In the genomic region with DNA sequence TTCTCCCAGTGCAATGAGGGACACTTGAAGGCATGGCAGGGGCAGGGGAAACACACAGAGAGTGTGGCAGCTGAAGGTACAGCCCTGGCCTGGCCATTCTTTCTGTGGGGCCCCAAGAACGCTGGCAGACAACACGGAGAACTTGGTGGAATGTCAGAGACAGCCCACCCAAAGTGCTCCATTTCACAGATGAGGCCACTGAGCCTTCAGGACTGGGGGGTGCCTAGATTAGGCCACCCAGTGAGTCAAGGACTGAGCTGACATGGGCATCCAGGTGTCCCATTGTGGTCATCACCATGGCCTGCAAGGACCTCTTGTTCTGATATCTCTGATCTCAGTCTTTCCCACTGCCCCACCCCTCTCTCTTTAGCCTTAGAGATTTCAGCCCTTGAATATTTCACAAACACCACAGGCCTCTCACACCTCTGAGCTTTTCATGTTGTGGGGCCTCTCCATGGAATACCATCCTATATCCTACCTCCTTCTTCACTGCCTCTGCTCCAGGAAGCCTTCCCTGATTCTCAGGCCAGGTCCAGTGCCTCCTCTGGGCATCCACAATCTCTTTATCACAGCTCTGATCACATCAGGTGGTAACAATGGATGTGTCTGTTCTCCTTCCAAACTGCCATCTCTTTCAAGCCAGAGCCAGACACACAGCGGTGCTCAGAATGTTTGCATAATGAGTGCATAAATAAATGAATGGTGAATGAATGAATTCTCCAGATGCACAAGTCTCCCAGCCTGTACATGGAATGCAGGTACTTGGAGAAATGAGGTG, we compare ENCODE assay signal across 24 cellular contexts. TPM values are rescaled to one million over a fixed set of nuclear protein-coding genes. Genes with fewer than 3 reads are reported as not detected.
DNase-seq lines count a peak whose midpoint lies in the region; ATAC-seq, FAIRE-seq and TF ChIP-seq lines count a peak whose summit lies in the region.
"Had no signal": no experiment of that assay in that cellular context is flagged by ENCODE, and none has a peak within 500 bp of the region (broad histone marks: within the 10 kb centered on the region; RNA-seq: fewer than 3 reads in every experiment).

No MANE protein-coding gene starts in this region.

- no peaks in the 10 kb centered on the region for H3F3A ChIP-seq in SK-N-SH (replicated peaks; ENCODE audit: insufficient read depth)

- no peak overlapping the region for H2BK120ac ChIP-seq in mesendoderm (ENCODE audit: low read depth, low read length)

- no peak overlapping the region for H3K4me2 ChIP-seq in SK-N-SH
- no peak overlapping the region for H3K4me2 ChIP-seq in K562 (ENCODE audit: insufficient read depth, low read length)
- H3K4me2 ChIP-seq in mesendoderm (ENCODE audit: low read length), result no peak overlapping the region

- TF ChIP-seq EP300 in SK-N-SH (IDR thresholded peaks at IDR 0.05; ENCODE audit: borderline replicate concordance in 1 of 2, low read depth in 1 of 2, low read length in 1 of 2) (no peak), K562 (IDR thresholded peaks at IDR 0.05; ENCODE audit: low read length) (no peak), sigmoid colon (IDR thresholded peaks at IDR 0.05) (no peak)

- 10% methylated on average over 2 of the region's 3 CpGs for WGBS in SK-N-SH (ENCODE audit: low lambda C conversion rate)
- 6% methylated on average over 2 of the region's 3 CpGs for WGBS in K562 (ENCODE audit: insufficient coverage, low coverage, missing lambda C conversion rate)
- no CpG with 5 or more reads among the region's 3 CpGs for WGBS in mesendoderm (ENCODE audit: extremely low coverage, insufficient coverage, low lambda C conversion rate)
- WGBS in sigmoid colon, 2 donors, result 80 to 82% methylated on average over 3 of the region's 3 CpGs

- no peak overlapping the region for H3K56ac ChIP-seq in mesendoderm (ENCODE audit: low read length)

- no peak overlapping the region for H2BK15ac ChIP-seq in mesendoderm (replicated peaks; ENCODE audit: low read depth)

- H3K27ac ChIP-seq in SK-N-SH (ENCODE audit: low read depth in 2 of 2, low read length in 1 of 2) (no peak overlapping the region), K562 (ENCODE audit: extremely low read depth, low read depth, low read length) (no peak overlapping the region), mesendoderm (ENCODE audit: low read depth, low read length) (no peak overlapping the region), sigmoid colon (no peak overlapping the region)
- H3K27ac ChIP-seq: 22Rv1, GM23248, Peyer's patch had no signal

- H3K27me3 ChIP-seq in SK-N-SH (ENCODE audit: insufficient read depth) (peaks cover 19% of the 10 kb centered on the region; the same call in 1 of the 2 replicates), K562 (ENCODE audit: control insufficient read depth in 2 of 2, insufficient read depth in 2 of 2, low read length in 2 of 2) (peaks cover 0 to 10% of the 10 kb centered on the region in 2 experiments; a peak in 2 of 5 replicates), mesendoderm (ENCODE audit: insufficient read depth, low read length, poor library complexity) (no peaks in the 10 kb centered on the region), sigmoid colon (peaks cover 0 to 51% (median 22%) of the 10 kb centered on the region in 3 donors)
- H3K27me3 ChIP-seq: MG63 had no signal

- no TSS peak for BruUV-seq in K562 (replicated peaks; lab: Mats Ljungman, UMichigan)

- DNase-seq in SK-N-SH, result no peak
- DNase-seq in K562 (ENCODE audit: extremely low read depth in 1 of 4, low spot score in 3 of 4), result no peak
- DNase-seq in mesendoderm, result peak; percentile 73
- DNase-seq in sigmoid colon, result peak; percentile 15
- no peak for DNase-seq in DMS79 treated with DMSO at 0.1 percent for 48 hours (lab: John Stamatoyannopoulos, UW)
- no peak for DNase-seq in kidney tubule cell (ENCODE audit: low spot score)
- DNase-seq: BE2C, GM23248, H9, KBM-7, MG63, NCI-H2029, NCI-H446, NCI-H524 treated with DMSO at 0.1 percent for 48 hours, Peyer's patch, SHP77 treated with DMSO at 0.1 percent for 48 hours had no signal

- no peak for ATAC-seq in SK-N-SH treated with all-trans-retinoic acid at 6 μM for 48 hours
- ATAC-seq in K562, result no peak
- ATAC-seq in HG02763 (IDR thresholded peaks at IDR 0.05; ENCODE audit: unreplicated experiment), result no peak

- CTCF ChIA-PET in SK-N-SH (lab: Yijun Ruan, JAX), result interaction anchor here (2.7 kb wide), 1 partner anchor 104 kb away, joined by 10 read pairs; no protein-coding TSS in a partner anchor
- CTCF ChIA-PET in K562 (lab: Yijun Ruan, JAX; ENCODE audit: low intra/inter-chr PET ratio), result no interaction called here

- H4K5ac ChIP-seq in mesendoderm (ENCODE audit: low read length), result no peak overlapping the region

- TF ChIP-seq CTCF in SK-N-SH (IDR thresholded peaks at IDR 0.05) (no peak), K562 (IDR thresholded peaks at IDR 0.05 in 2 of 3, conservative IDR thresholded peaks at IDR 0.05 in 1 of 3; ENCODE audit: insufficient read depth in 2 of 3, low read depth in 1 of 3, low read length in 3 of 3) (no peak), sigmoid colon (IDR thresholded peaks at IDR 0.05) (no peak)

- intact Hi-C loops in K562 (cut with micrococcal nuclease) (no loop called here), sigmoid colon (cut with DNase I) (no loop called here)

- H3K9me3 ChIP-seq in SK-N-SH, result no peaks in the 10 kb centered on the region
- H3K9me3 ChIP-seq in K562 (replicated peaks; ENCODE audit: control insufficient read depth, insufficient read depth, low read depth, low read length), result no peaks in the 10 kb centered on the region
- H3K9me3 ChIP-seq in sigmoid colon, result peaks cover 0 to under 1% (median 0%) of the 10 kb centered on the region in 4 donors
- H3K9me3 ChIP-seq: BE2C, MG63, Peyer's patch had no signal

- no peak overlapping the region for H2AFZ ChIP-seq in SK-N-SH (ENCODE audit: low read depth)
- no peak overlapping the region for H2AFZ ChIP-seq in K562 (ENCODE audit: low read depth, low read length)
- H2AFZ ChIP-seq: GM23248 had no signal

- H3K79me1 ChIP-seq in mesendoderm (ENCODE audit: low read length), result no peaks in the 10 kb centered on the region

- no peaks in the 10 kb centered on the region; the same call in 1 of the 2 replicates for H3K9me2 ChIP-seq in SK-N-SH

- in situ Hi-C loops in K562 (cut with MboI), result no loop called here

- no peak overlapping the region for H3K9ac ChIP-seq in SK-N-SH
- H3K9ac ChIP-seq in K562 (ENCODE audit: insufficient read depth in 1 of 2, low read depth in 2 of 2, low read length in 2 of 2), result no peak overlapping the region
- no peak overlapping the region for H3K9ac ChIP-seq in mesendoderm (ENCODE audit: low read length)
- H3K9ac ChIP-seq: GM23248 had no signal

- no peak overlapping the region for H3K18ac ChIP-seq in mesendoderm (ENCODE audit: low read length)

- no peak overlapping the region for H3K23ac ChIP-seq in mesendoderm (ENCODE audit: low read length)

- no peaks in the 10 kb centered on the region for H3K36me3 ChIP-seq in SK-N-SH (replicated peaks in 1 of 2; ENCODE audit: control insufficient read depth in 1 of 2, insufficient read depth in 2 of 2, low read length in 1 of 2)
- no peaks in the 10 kb centered on the region for H3K36me3 ChIP-seq in K562 (ENCODE audit: control insufficient read depth, insufficient read depth, low read length)
- no peaks in the 10 kb centered on the region for H3K36me3 ChIP-seq in mesendoderm (ENCODE audit: control insufficient read depth, insufficient read depth, low read length)
- no peaks in the 10 kb centered on the region for H3K36me3 ChIP-seq in sigmoid colon
- H3K36me3 ChIP-seq: BE2C, MG63, Peyer's patch had no signal

- H2AK5ac ChIP-seq in mesendoderm (ENCODE audit: low read length), result no peak overlapping the region

- TF ChIP-seq RAD21 in SK-N-SH (IDR thresholded peaks at IDR 0.05; ENCODE audit: low read length), result no peak
- TF ChIP-seq RAD21 in K562 (CRISPR knock-in tag; conservative IDR thresholded peaks at IDR 0.05 in 1 of 2, IDR thresholded peaks at IDR 0.05 in 1 of 2), result no peak

- H3K4me1 ChIP-seq in SK-N-SH (ENCODE audit: control insufficient read depth in 1 of 2, insufficient read depth in 2 of 2, low read depth in 1 of 2, low read length in 1 of 2) (peaks cover 0 to 18% of the 10 kb centered on the region in 2 experiments; a peak in 1 of 4 replicates), K562 (replicated peaks in 1 of 2; ENCODE audit: control insufficient read depth in 2 of 2, insufficient read depth in 2 of 2, low read length in 2 of 2) (peaks cover 3 to 5% of the 10 kb centered on the region in 2 experiments; a peak in 4 of 5 replicates), mesendoderm (ENCODE audit: control insufficient read depth, low read depth, low read length) (no peaks in the 10 kb centered on the region), sigmoid colon (peaks cover 0 to 4% (median 2%) of the 10 kb centered on the region in 4 donors)
- H3K4me1 ChIP-seq: BE2C had no signal

- no peaks in the 10 kb centered on the region for H3K79me2 ChIP-seq in SK-N-SH (ENCODE audit: insufficient read depth)
- no peaks in the 10 kb centered on the region for H3K79me2 ChIP-seq in K562 (ENCODE audit: control insufficient read depth, insufficient read depth, low read length)
- no peaks in the 10 kb centered on the region for H3K79me2 ChIP-seq in mesendoderm (ENCODE audit: control insufficient read depth, insufficient read depth, low read length)

- no peak overlapping the region for H2BK5ac ChIP-seq in mesendoderm (ENCODE audit: low read length)

- TF ChIP-seq POLR2A in K562 (conservative IDR thresholded peaks at IDR 0.05) (no peak), sigmoid colon (IDR thresholded peaks at IDR 0.05) (no peak)

- H3K4ac ChIP-seq in mesendoderm (ENCODE audit: low read depth, low read length), result no peak overlapping the region

- POLR2A ChIA-PET in SK-N-SH (lab: Yijun Ruan, JAX), result no interaction called here
- POLR2A ChIA-PET in K562 (lab: Yijun Ruan, JAX), result interaction anchor here (0.6 to 1.5 kb wide), 2 partner anchors 10 to 387 kb away, joined by 3 to 4 read pairs; no protein-coding TSS in a partner anchor

- H3K4me3 ChIP-seq in SK-N-SH (ENCODE audit: low read depth in 2 of 2, low read length in 1 of 2), result no peak overlapping the region
- no peak overlapping the region for H3K4me3 ChIP-seq in K562
- H3K4me3 ChIP-seq in mesendoderm (ENCODE audit: low read length), result no peak overlapping the region
- no peak overlapping the region for H3K4me3 ChIP-seq in sigmoid colon
- H3K4me3 ChIP-seq: GM23248, MG63, Peyer's patch had no signal

- H4K20me1 ChIP-seq in SK-N-SH (ENCODE audit: insufficient read depth) (no peaks in the 10 kb centered on the region), K562 (replicated peaks; ENCODE audit: control insufficient read depth, insufficient read depth, low read length) (no peaks in the 10 kb centered on the region)

- FAIRE-seq in K562 (lab: Jason Lieb, UNC), result no peak
- FAIRE-seq: D721Med, GM18507 had no signal

- H3K9me1 ChIP-seq in K562 (ENCODE audit: control insufficient read depth, insufficient read depth, low read length), result no peaks in the 10 kb centered on the region

- H4K8ac ChIP-seq in mesendoderm (ENCODE audit: low read depth, low read length), result no peak overlapping the region

RNA-seq across cellular contexts. Expression of gene RSPO4, which starts 2.0 kb away (rescaled TPM):
- polyA plus RNA-seq in SK-N-SH (2012; rRNA removed), result 0.03 TPM in 1 of 2 replicates, not detected in the other
- polyA plus RNA-seq in SK-N-SH (2012; cell fraction: cytosol; rRNA removed), result 0.03 and 0.04 TPM in 2 replicates
- 0.06 and 0.08 TPM in 2 replicates for polyA plus RNA-seq in SK-N-SH (2012; cell fraction: nucleus; rRNA removed)
- total RNA-seq in K562 (2011; cell fraction: chromatin; rRNA removed; ENCODE audit: low replicate concordance), result 0.14 TPM in 1 of 2 replicates, not detected in the other
- not detected in 2 replicates for total RNA-seq in K562 (2011; cell fraction: nucleolus; rRNA removed)
- not detected in 2 replicates for total RNA-seq in K562 (2011; cell fraction: nucleoplasm; rRNA removed)
- total RNA-seq in K562 (2014; rRNA removed), result not detected in 2 replicates
- not detected in 2 replicates for total RNA-seq in K562 (2014; rRNA removed; fragmentation: Illumina TruSeq; extraction: Trizol)
- total RNA-seq in K562 (2015; rRNA removed; fragmentation: Illumina TruSeq; extraction: Trizol), result not detected in 2 replicates
- total RNA-seq in K562 (2021), result 0.09 TPM in 1 of 2 replicates, not detected in the other
- polyA plus RNA-seq in K562 (2011; rRNA removed), result not detected in 2 replicates
- not detected in 2 replicates for polyA plus RNA-seq in K562 (2011; cell fraction: cytosol; rRNA removed)
- polyA plus RNA-seq in K562 (2011; cell fraction: nucleus; rRNA removed), result 0.06 TPM in 2 replicates
- 0.10 and 0.12 TPM in 2 replicates for polyA plus RNA-seq in K562 (2012)
- 0.04 TPM in 1 of 2 replicates, not detected in the other for polyA plus RNA-seq in K562 (2014; fragmentation: Illumina TruSeq; extraction: Trizol)
- not detected for polyA plus RNA-seq in K562 (2014; fragmentation: Nextera tagmentation; extraction: Ambion mirVana)
- 0.34 TPM in 1 of 2 replicates, not detected in the other for polyA plus RNA-seq in K562 (2014; rRNA removed)
- not detected in 2 replicates for polyA minus RNA-seq in K562 (2011; rRNA and poly(A)+ RNA removed)
- not detected in 2 replicates for polyA minus RNA-seq in K562 (2011; cell fraction: cytosol; rRNA and poly(A)+ RNA removed)
- polyA minus RNA-seq in K562 (2011; cell fraction: nucleus; rRNA and poly(A)+ RNA removed), result not detected in 2 replicates
- 2.8 TPM for polyA plus RNA-seq in mesendoderm (2013, experiment 1 of 2)
- 2.7 TPM for polyA plus RNA-seq in mesendoderm (2013, experiment 2 of 2)
- total RNA-seq in sigmoid colon, result not detected
- polyA plus RNA-seq in sigmoid colon, result under 1 TPM in 1 of 3 donors, not detected in 2; 0.09 TPM
- total RNA-seq: Daoy, G401, GM23248, Peyer's patch had no signal
- polyA plus RNA-seq: CD14-positive monocyte had no signal

Comparison
In these comparisons a context has a peak if more than half of its experiments do, and no peak if none do; other contexts are left out.
1. DNase-seq: peak in mesendoderm (single experiment) and sigmoid colon (single experiment); none in SK-N-SH (single experiment), K562 (0 of 4), DMS79 treated with DMSO at 0.1 percent for 48 hours (single experiment) and kidney tubule cell (single experiment).
2. Of the 27 proteins assayed by ChIP-seq in both K562 and SK-N-SH: peak only in K562: none; only in SK-N-SH: GATA2; in both: none; in neither: 26.